10 cellular contexts compared by ENCODE assay signal in the genomic region with DNA sequence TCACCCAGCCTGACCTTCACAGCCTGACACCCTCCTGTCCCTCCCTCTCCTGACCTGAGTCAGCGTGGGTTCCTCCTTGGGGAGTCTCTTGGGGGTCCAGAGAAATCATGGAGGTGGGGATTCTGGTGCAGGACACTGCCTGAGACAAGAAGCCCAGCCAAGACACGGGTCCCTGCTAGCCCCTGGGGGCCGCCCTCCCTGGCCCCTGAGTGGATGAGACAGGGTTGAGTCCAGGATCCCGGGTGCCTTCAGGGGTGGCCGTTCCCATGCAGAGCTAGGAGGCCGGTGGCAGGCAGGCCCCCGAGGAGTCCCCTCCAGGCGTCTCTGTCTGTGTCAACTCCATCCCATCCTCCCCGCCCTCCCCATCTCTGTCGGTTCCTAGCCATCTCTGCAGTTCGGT. TPM values are rescaled to one million over a fixed set of nuclear protein-coding genes. Genes with fewer than 3 reads are reported as not detected.
DNase-seq lines count a peak whose midpoint lies in the region; ATAC-seq and TF ChIP-seq lines count a peak whose summit lies in the region.
"Had no signal": no experiment of that assay in that cellular context is flagged by ENCODE, and none has a peak within 500 bp of the region (broad histone marks: within the 10 kb centered on the region; RNA-seq: fewer than 3 reads in every experiment).

No MANE protein-coding gene starts in this region.

- CTCF ChIA-PET in activated naive CD4-positive, alpha-beta T cell treated with anti-CD3 and anti-CD28 coated beads for 36 hours (lab: Charles Lee) = no interaction called here
- CTCF ChIA-PET in activated CD8-positive, alpha-beta T cell treated with anti-CD3 and anti-CD28 coated beads for 36 hours (lab: Charles Lee) = no interaction called here

- peak overlapping the region; percentile 88 for H3K4me3 ChIP-seq in iPS-15b (ENCODE audit: low read depth, low read length)

- peak overlapping the region; percentile 80 for H3K4me3 Mint-ChIP-seq in activated naive CD4-positive, alpha-beta T cell treated with anti-CD3 and anti-CD28 coated beads for 36 hours
- H3K4me3 Mint-ChIP-seq in activated CD8-positive, alpha-beta T cell treated with anti-CD3 and anti-CD28 coated beads for 36 hours = peak overlapping the region; percentile 89
- H3K4me3 Mint-ChIP-seq in stimulated activated memory B cell treated with anti-CD40 and anti-IgM and Interleukin-4, amounts not matched to agents 10 μg/mL and 1 μg/mL and 100 μg/mL, for 72 hours = peak overlapping the region; percentile 87

- no peak overlapping the region for H3K9ac ChIP-seq in iPS-15b (ENCODE audit: low read depth, low read length)

- DNase-seq in activated naive CD4-positive, alpha-beta T cell treated with anti-CD3 and anti-CD28 coated beads for 36 hours = no peak
- no peak for DNase-seq in activated naive CD4-positive, alpha-beta T cell treated with anti-CD3 and anti-CD28 coated beads, Interleukin-2, amount 50 U/mL, for 16 hours
- DNase-seq in activated CD8-positive, alpha-beta T cell treated with anti-CD3 and anti-CD28 coated beads for 36 hours = no peak
- DNase-seq in AG08396 (ENCODE audit: low spot score) = no peak
- DNase-seq: cortex of kidney had no signal

- H3K4me1 ChIP-seq in iPS-15b (ENCODE audit: control insufficient read depth, insufficient read depth, low read length) = peaks cover 2% of the 10 kb centered on the region

- intact Hi-C loops in activated naive CD4-positive, alpha-beta T cell treated with anti-CD3 and anti-CD28 coated beads for 36 hours (cut with micrococcal nuclease) = no loop called here
- intact Hi-C loops in activated CD8-positive, alpha-beta T cell treated with anti-CD3 and anti-CD28 coated beads for 36 hours (cut with micrococcal nuclease) = no loop called here

- no peak overlapping the region for H3K27ac Mint-ChIP-seq in activated naive CD4-positive, alpha-beta T cell treated with anti-CD3 and anti-CD28 coated beads for 36 hours
- peak overlapping the region; percentile 91 for H3K27ac Mint-ChIP-seq in activated CD8-positive, alpha-beta T cell treated with anti-CD3 and anti-CD28 coated beads for 36 hours
- H3K27ac Mint-ChIP-seq in stimulated activated memory B cell treated with anti-CD40 and anti-IgM and Interleukin-4, amounts not matched to agents 10 μg/mL and 1 μg/mL and 100 μg/mL, for 72 hours = peak overlapping the region; percentile 88

- TF ChIP-seq CTCF in activated CD8-positive, alpha-beta T cell treated with anti-CD3 and anti-CD28 coated beads for 36 hours (IDR thresholded peaks at IDR 0.05) = no peak

- no peak for ATAC-seq in activated CD8-positive, alpha-beta T cell treated with anti-CD3 and anti-CD28 coated beads for 36 hours
- ATAC-seq in stimulated activated memory B cell treated with anti-CD40 and anti-IgM and Interleukin-4, amounts not matched to agents 10 μg/mL and 1 μg/mL and 100 μg/mL, for 72 hours = no peak
- ATAC-seq in HG03175 (IDR thresholded peaks at IDR 0.05; ENCODE audit: unreplicated experiment) (no peak), HG03139 (IDR thresholded peaks at IDR 0.05; ENCODE audit: unreplicated experiment) (no peak)

- no peaks in the 10 kb centered on the region for H3K9me3 Mint-ChIP-seq in activated naive CD4-positive, alpha-beta T cell treated with anti-CD3 and anti-CD28 coated beads for 36 hours
- no peaks in the 10 kb centered on the region for H3K9me3 Mint-ChIP-seq in activated CD8-positive, alpha-beta T cell treated with anti-CD3 and anti-CD28 coated beads for 36 hours
- H3K9me3 Mint-ChIP-seq in stimulated activated memory B cell treated with anti-CD40 and anti-IgM and Interleukin-4, amounts not matched to agents 10 μg/mL and 1 μg/mL and 100 μg/mL, for 72 hours = no peaks in the 10 kb centered on the region

- H3K4me1 Mint-ChIP-seq in activated naive CD4-positive, alpha-beta T cell treated with anti-CD3 and anti-CD28 coated beads for 36 hours (ENCODE audit: low read depth) = peaks cover 24% of the 10 kb centered on the region
- H3K4me1 Mint-ChIP-seq in activated CD8-positive, alpha-beta T cell treated with anti-CD3 and anti-CD28 coated beads for 36 hours (ENCODE audit: low read depth) = peaks cover 18% of the 10 kb centered on the region
- H3K4me1 Mint-ChIP-seq in stimulated activated memory B cell treated with anti-CD40 and anti-IgM and Interleukin-4, amounts not matched to agents 10 μg/mL and 1 μg/mL and 100 μg/mL, for 72 hours = peaks cover 51% of the 10 kb centered on the region

- POLR2A ChIA-PET in activated CD8-positive, alpha-beta T cell treated with anti-CD3 and anti-CD28 coated beads for 36 hours (lab: Charles Lee) = interaction anchor here (0.5 to 1.1 kb wide), 3 partner anchors 10 to 449 kb away, joined by 3 to 4 read pairs (median 3); no protein-coding TSS in a partner anchor

- no peaks in the 10 kb centered on the region for H3K27me3 ChIP-seq in iPS-15b (ENCODE audit: control insufficient read depth, insufficient read depth, low read length)

- H3K36me3 Mint-ChIP-seq in activated naive CD4-positive, alpha-beta T cell treated with anti-CD3 and anti-CD28 coated beads for 36 hours (ENCODE audit: low read depth) = peaks cover 11% of the 10 kb centered on the region
- H3K36me3 Mint-ChIP-seq in activated CD8-positive, alpha-beta T cell treated with anti-CD3 and anti-CD28 coated beads for 36 hours (ENCODE audit: low read depth) = peaks cover 15% of the 10 kb centered on the region
- H3K36me3 Mint-ChIP-seq in stimulated activated memory B cell treated with anti-CD40 and anti-IgM and Interleukin-4, amounts not matched to agents 10 μg/mL and 1 μg/mL and 100 μg/mL, for 72 hours = peaks cover 35% of the 10 kb centered on the region

- no peaks in the 10 kb centered on the region for H3K9me3 ChIP-seq in iPS-15b (ENCODE audit: control insufficient read depth, insufficient read depth, low read length)

- H3K36me3 ChIP-seq in iPS-15b (ENCODE audit: control insufficient read depth, insufficient read depth, low read length) = peaks cover 16% of the 10 kb centered on the region

- H3K27me3 Mint-ChIP-seq in activated naive CD4-positive, alpha-beta T cell treated with anti-CD3 and anti-CD28 coated beads for 36 hours (ENCODE audit: low read depth) = no peaks in the 10 kb centered on the region
- no peaks in the 10 kb centered on the region for H3K27me3 Mint-ChIP-seq in activated CD8-positive, alpha-beta T cell treated with anti-CD3 and anti-CD28 coated beads for 36 hours
- H3K27me3 Mint-ChIP-seq in stimulated activated memory B cell treated with anti-CD40 and anti-IgM and Interleukin-4, amounts not matched to agents 10 μg/mL and 1 μg/mL and 100 μg/mL, for 72 hours = no peaks in the 10 kb centered on the region

RNA-seq across cellular contexts. Expression of a gene that starts 1.6 kb away (rescaled TPM):
- total RNA-seq in activated naive CD4-positive, alpha-beta T cell treated with anti-CD3 and anti-CD28 coated beads for 36 hours = 10 to 100 TPM; 39.1 to 39.8 TPM
- 10 to 100 TPM; 36.8 to 37.0 TPM for total RNA-seq in activated CD8-positive, alpha-beta T cell treated with anti-CD3 and anti-CD28 coated beads for 36 hours

RNA-seq across cellular contexts. Expression of a gene that starts 9.3 kb away (rescaled TPM):
- 1 to 10 TPM; 1.7 to 3.7 TPM for total RNA-seq in activated naive CD4-positive, alpha-beta T cell treated with anti-CD3 and anti-CD28 coated beads for 36 hours
- total RNA-seq in activated CD8-positive, alpha-beta T cell treated with anti-CD3 and anti-CD28 coated beads for 36 hours = 1 to 10 TPM; 5.1 to 5.9 TPM
- total RNA-seq: lung microvascular endothelial cell had no signal

RNA-seq across cellular contexts. Expression of a gene that starts 14.8 kb away (rescaled TPM):
- 10 to 100 TPM; 10.9 to 12.4 TPM for total RNA-seq in activated naive CD4-positive, alpha-beta T cell treated with anti-CD3 and anti-CD28 coated beads for 36 hours
- 10 to 100 TPM; 16.0 to 18.2 TPM for total RNA-seq in activated CD8-positive, alpha-beta T cell treated with anti-CD3 and anti-CD28 coated beads for 36 hours

RNA-seq across cellular contexts. Expression of a gene that starts 17.0 kb away (rescaled TPM):
- not detected for total RNA-seq in activated naive CD4-positive, alpha-beta T cell treated with anti-CD3 and anti-CD28 coated beads for 36 hours
- total RNA-seq in activated CD8-positive, alpha-beta T cell treated with anti-CD3 and anti-CD28 coated beads for 36 hours = not detected

RNA-seq across cellular contexts. Expression of a gene that starts 20.6 kb away (rescaled TPM):
- total RNA-seq in activated naive CD4-positive, alpha-beta T cell treated with anti-CD3 and anti-CD28 coated beads for 36 hours = under 1 TPM in 1 of 2 experiments, not detected in 1; 0.43 TPM
- under 1 TPM; 0.74 to 0.87 TPM for total RNA-seq in activated CD8-positive, alpha-beta T cell treated with anti-CD3 and anti-CD28 coated beads for 36 hours
